17 cellular contexts compared by ENCODE assay signal in the genomic region with DNA sequence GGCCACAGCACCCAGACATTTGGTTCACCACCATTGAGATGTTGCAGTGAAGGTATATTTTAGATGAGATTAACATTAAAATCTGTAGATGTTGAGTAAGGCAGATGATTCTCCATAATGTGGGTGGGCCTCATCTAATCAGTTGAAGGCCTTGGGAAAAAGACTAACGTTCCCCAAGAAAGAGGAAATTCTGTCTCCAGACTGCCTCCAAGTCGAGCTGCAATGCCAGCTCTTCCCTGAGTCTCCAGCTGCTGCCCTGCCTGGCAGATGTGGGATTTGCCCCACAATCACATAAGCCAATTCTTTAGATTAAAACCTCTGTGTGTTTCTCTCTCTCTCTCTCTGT.
DNase-seq lines count a peak whose midpoint lies in the region; ATAC-seq and TF ChIP-seq lines count a peak whose summit lies in the region.
"Had no signal": no experiment of that assay in that cellular context is flagged by ENCODE, and none has a peak within 500 bp of the region (broad histone marks: within the 10 kb centered on the region; RNA-seq: fewer than 3 reads in every experiment).

No MANE protein-coding gene starts in this region.

- H3K27me3 Mint-ChIP-seq in activated CD8-positive, alpha-beta memory T cell treated with anti-CD3 and anti-CD28 coated beads, Interleukin-2, amount 10 ng/mL, durations not matched to agents 7 days and 5 days: peaks cover 3% of the 10 kb centered on the region
- H3K27me3 Mint-ChIP-seq in osteocyte (ENCODE audit: unreplicated experiment) (peaks cover 48% of the 10 kb centered on the region), neural progenitor cell (ENCODE audit: insufficient read depth, low read depth) (peaks cover 9% of the 10 kb centered on the region)
- H3K27me3 Mint-ChIP-seq: CD4-positive, alpha-beta T cell had no signal

- H3K9me3 ChIP-seq in HEK293 (ENCODE audit: control insufficient read depth, insufficient read depth, low read depth, low read length) (no peaks in the 10 kb centered on the region), neural progenitor cell (ENCODE audit: low read depth) (no peaks in the 10 kb centered on the region)
- H3K9me3 ChIP-seq: A549; BLaER1 treated with 17β-estradiol and CSF1 and Interleukin-3, amounts not matched to agents 10 nM and 100 nM; Caco-2 had no signal

- POLR2A ChIA-PET in HEK293 (lab: Yijun Ruan, JAX): no interaction called here

- no peak overlapping the region for H2AFZ ChIP-seq in neural progenitor cell (replicated peaks)

- DNase-seq in activated CD8-positive, alpha-beta memory T cell treated with anti-CD3 and anti-CD28 coated beads for 24 hours: peak; percentile 28
- DNase-seq in activated CD8-positive, alpha-beta memory T cell treated with anti-CD3 and anti-CD28 coated beads, Interleukin-2, amount 10 ng/mL, durations not matched to agents 7 days and 5 days: no peak
- DNase-seq in osteocyte (ENCODE audit: extremely low spot score, unreplicated experiment): peak; percentile 17
- DNase-seq in neural progenitor cell (ENCODE audit: low spot score): no peak
- DNase-seq: AML-193; Caco-2; Calu3; CD4-positive, alpha-beta T cell; CD8-positive, alpha-beta T cell; DMS79 treated with DMSO at 0.1 percent for 48 hours; GF-D8 had no signal

- H3K4me3 ChIP-seq in HEK293 (ENCODE audit: low read depth, low read length) (no peak overlapping the region), neural progenitor cell (no peak overlapping the region)
- H3K4me3 ChIP-seq: A549; BLaER1 treated with 17β-estradiol and CSF1 and Interleukin-3, amounts not matched to agents 10 nM and 100 nM had no signal

- no peaks in the 10 kb centered on the region for H3F3A ChIP-seq in neural progenitor cell (ENCODE audit: low read depth)

- CTCF ChIA-PET in activated CD8-positive, alpha-beta memory T cell treated with anti-CD3 and anti-CD28 coated beads, Interleukin-2, amount 10 ng/mL, durations not matched to agents 7 days and 5 days (lab: Charles Lee): no interaction called here
- CTCF ChIA-PET in HEK293 (lab: Yijun Ruan, JAX): no interaction called here

- no peak for ATAC-seq in activated CD8-positive, alpha-beta memory T cell treated with anti-CD3 and anti-CD28 coated beads, Interleukin-2, amount 10 ng/mL, durations not matched to agents 7 days and 5 days
- ATAC-seq: A549; CD8-positive, alpha-beta T cell had no signal

- no peaks in the 10 kb centered on the region for H3K79me2 ChIP-seq in neural progenitor cell (ENCODE audit: low read depth)

- H3K27ac Mint-ChIP-seq in activated CD8-positive, alpha-beta memory T cell treated with anti-CD3 and anti-CD28 coated beads, Interleukin-2, amount 10 ng/mL, durations not matched to agents 7 days and 5 days: no peak overlapping the region
- H3K27ac Mint-ChIP-seq in osteocyte (ENCODE audit: unreplicated experiment) (no peak overlapping the region), neural progenitor cell (no peak overlapping the region)
- H3K27ac Mint-ChIP-seq: B cell; CD4-positive, alpha-beta T cell; CD8-positive, alpha-beta T cell had no signal

- H3K27ac ChIP-seq in HEK293 (ENCODE audit: extremely low read depth, low read depth, low read length) (no peak overlapping the region), neural progenitor cell (no peak overlapping the region)
- H3K27ac ChIP-seq: 22Rv1; A549; BLaER1 treated with 17β-estradiol and CSF1 and Interleukin-3, amounts not matched to agents 10 nM and 100 nM; C4-2B had no signal

- H3K4me1 Mint-ChIP-seq in activated CD8-positive, alpha-beta memory T cell treated with anti-CD3 and anti-CD28 coated beads, Interleukin-2, amount 10 ng/mL, durations not matched to agents 7 days and 5 days: no peaks in the 10 kb centered on the region
- H3K4me1 Mint-ChIP-seq in osteocyte (ENCODE audit: unreplicated experiment): no peaks in the 10 kb centered on the region
- no peaks in the 10 kb centered on the region for H3K4me1 Mint-ChIP-seq in neural progenitor cell
- H3K4me1 Mint-ChIP-seq: B cell had no signal

- H3K27me3 ChIP-seq in neural progenitor cell: no peaks in the 10 kb centered on the region
- H3K27me3 ChIP-seq: BLaER1 treated with 17β-estradiol and CSF1 and Interleukin-3, amounts not matched to agents 10 nM and 100 nM had no signal

- no peak overlapping the region for H3K4me2 ChIP-seq in neural progenitor cell
- H3K4me2 ChIP-seq: A549; BLaER1 treated with 17β-estradiol and CSF1 and Interleukin-3, amounts not matched to agents 10 nM and 100 nM had no signal

- H3K36me3 ChIP-seq in HEK293 (ENCODE audit: control insufficient read depth in 2 of 2, insufficient read depth in 1 of 2, low read length in 2 of 2) (no peaks in the 10 kb centered on the region), neural progenitor cell (no peaks in the 10 kb centered on the region)
- H3K36me3 ChIP-seq: BLaER1 treated with 17β-estradiol and CSF1 and Interleukin-3, amounts not matched to agents 10 nM and 100 nM had no signal

- no peaks in the 10 kb centered on the region for H3K9me3 Mint-ChIP-seq in activated CD8-positive, alpha-beta memory T cell treated with anti-CD3 and anti-CD28 coated beads, Interleukin-2, amount 10 ng/mL, durations not matched to agents 7 days and 5 days (ENCODE audit: low read depth)
- no peaks in the 10 kb centered on the region for H3K9me3 Mint-ChIP-seq in osteocyte (ENCODE audit: unreplicated experiment)
- peaks cover 3% of the 10 kb centered on the region for H3K9me3 Mint-ChIP-seq in neural progenitor cell
- H3K9me3 Mint-ChIP-seq: CD4-positive, alpha-beta T cell; CD8-positive, alpha-beta T cell had no signal

- H3K4me1 ChIP-seq in HEK293 (ENCODE audit: control insufficient read depth, insufficient read depth, low read length) (no peaks in the 10 kb centered on the region), neural progenitor cell (no peaks in the 10 kb centered on the region)
- H3K4me1 ChIP-seq: A549; BLaER1 treated with 17β-estradiol and CSF1 and Interleukin-3, amounts not matched to agents 10 nM and 100 nM; Caco-2 had no signal

- TF ChIP-seq CTCF in HEK293 (tag by site-specific recombination; IDR thresholded peaks at IDR 0.05): no peak
- TF ChIP-seq CTCF in osteocyte (IDR thresholded peaks at IDR 0.05): no peak
- TF ChIP-seq CTCF in neural progenitor cell (IDR thresholded peaks at IDR 0.05): no peak

- H4K20me1 ChIP-seq in neural progenitor cell (ENCODE audit: low read depth): no peaks in the 10 kb centered on the region
- H4K20me1 ChIP-seq: BLaER1 treated with 17β-estradiol and CSF1 and Interleukin-3, amounts not matched to agents 10 nM and 100 nM had no signal

- no peaks in the 10 kb centered on the region for H3K36me3 Mint-ChIP-seq in activated CD8-positive, alpha-beta memory T cell treated with anti-CD3 and anti-CD28 coated beads, Interleukin-2, amount 10 ng/mL, durations not matched to agents 7 days and 5 days
- H3K36me3 Mint-ChIP-seq in osteocyte (ENCODE audit: unreplicated experiment) (no peaks in the 10 kb centered on the region), neural progenitor cell (no peaks in the 10 kb centered on the region)
- H3K36me3 Mint-ChIP-seq: CD8-positive, alpha-beta T cell had no signal

- no peak overlapping the region for H3K4me3 Mint-ChIP-seq in activated CD8-positive, alpha-beta memory T cell treated with anti-CD3 and anti-CD28 coated beads, Interleukin-2, amount 10 ng/mL, durations not matched to agents 7 days and 5 days
- no peak overlapping the region for H3K4me3 Mint-ChIP-seq in osteocyte (ENCODE audit: unreplicated experiment)
- H3K4me3 Mint-ChIP-seq in neural progenitor cell: no peak overlapping the region
- H3K4me3 Mint-ChIP-seq: B cell; CD4-positive, alpha-beta T cell; CD8-positive, alpha-beta T cell had no signal

- H3K9ac ChIP-seq in neural progenitor cell: no peak overlapping the region
- H3K9ac ChIP-seq: BLaER1 treated with 17β-estradiol and CSF1 and Interleukin-3, amounts not matched to agents 10 nM and 100 nM had no signal

TF ChIP-seq in HEK293, 187 proteins besides CTCF, POLR2A, EP300 and RAD21:
- no peak for TF ChIP-seq ZNF48 (tag by site-specific recombination; IDR thresholded peaks at IDR 0.05)
- peak; percentile 96 for TF ChIP-seq ZNF10 (tag by site-specific recombination; IDR thresholded peaks at IDR 0.05)

Comparison
In these comparisons a context has a peak if more than half of its experiments do, and no peak if none do; other contexts are left out.
1. DNase-seq: peak in activated CD8-positive, alpha-beta memory T cell treated with anti-CD3 and anti-CD28 coated beads for 24 hours (single experiment) and osteocyte (single experiment); none in activated CD8-positive, alpha-beta memory T cell treated with anti-CD3 and anti-CD28 coated beads, Interleukin-2, amount 10 ng/mL, durations not matched to agents 7 days and 5 days (single experiment) and neural progenitor cell (single experiment).